ENCODE assay signal across 8 cellular contexts in genomic region chr14:81436296-81437138, GRCh38. TPM values are rescaled to one million over a fixed set of nuclear protein-coding genes. Genes with fewer than 3 reads are reported as not detected.
DNase-seq lines count a peak whose midpoint lies in the region; ATAC-seq and TF ChIP-seq lines count a peak whose summit lies in the region.

No MANE protein-coding gene starts in this region.

- H3K4me3 Mint-ChIP-seq in activated CD8-positive, alpha-beta T cell treated with anti-CD3 and anti-CD28 coated beads for 36 hours = peak overlapping the region; percentile 58
- H3K4me3 Mint-ChIP-seq in endothelial cell (ENCODE audit: unreplicated experiment) = peak overlapping the region; percentile 90

- peaks cover 65% of the 10 kb centered on the region for H3K27me3 Mint-ChIP-seq in activated CD8-positive, alpha-beta T cell treated with anti-CD3 and anti-CD28 coated beads for 36 hours
- peaks cover 16% of the 10 kb centered on the region for H3K27me3 Mint-ChIP-seq in endothelial cell (ENCODE audit: unreplicated experiment)

- ATAC-seq in GM18858 (IDR thresholded peaks at IDR 0.05; ENCODE audit: unreplicated experiment) = peak; percentile 74
- peak; percentile 65 for ATAC-seq in HG03095 (IDR thresholded peaks at IDR 0.05; ENCODE audit: unreplicated experiment)
- peak; percentile 83 for ATAC-seq in activated CD8-positive, alpha-beta T cell treated with anti-CD3 and anti-CD28 coated beads for 36 hours

- no peak for DNase-seq in AG04449 (ENCODE audit: low read depth, low spot score)
- peak; percentile 93 for DNase-seq in NCI-H345 (lab: John Stamatoyannopoulos, UW)
- peak; percentile 38 for DNase-seq in activated CD8-positive, alpha-beta T cell treated with anti-CD3 and anti-CD28 coated beads for 36 hours
- DNase-seq in endothelial cell (ENCODE audit: low spot score) = peak; percentile 89
- DNase-seq in medulla oblongata (ENCODE audit: extremely low spot score) = peak; percentile 91
- peak; percentile 10 for DNase-seq in stimulated activated CD8-positive, alpha-beta memory T cell treated with anti-CD3 and anti-CD28 coated beads, Interleukin-12 subunit alpha, Interleukin-12 subunit beta, amount 100 ng/mL, for 4 hours (ENCODE audit: low read depth)

- CTCF ChIA-PET in AG04449 (lab: Yijun Ruan, JAX) = interaction anchor here (1.2 to 1.7 kb wide), 2 partner anchors 17 to 28 kb away, joined by 4 to 6 read pairs; no protein-coding TSS in a partner anchor
- CTCF ChIA-PET in activated CD8-positive, alpha-beta T cell treated with anti-CD3 and anti-CD28 coated beads for 36 hours (lab: Charles Lee) = interaction anchor here (0.8 kb wide), 1 partner anchor 17 kb away, joined by 5 read pairs; no protein-coding TSS in a partner anchor

- H3K9me3 Mint-ChIP-seq in activated CD8-positive, alpha-beta T cell treated with anti-CD3 and anti-CD28 coated beads for 36 hours = no peaks in the 10 kb centered on the region
- no peaks in the 10 kb centered on the region for H3K9me3 Mint-ChIP-seq in endothelial cell (ENCODE audit: unreplicated experiment)

- TF ChIP-seq CTCF in AG04449 (IDR thresholded peaks at IDR 0.05; ENCODE audit: insufficient read depth, low read length, missing control alignments) = no peak
- TF ChIP-seq CTCF in activated CD8-positive, alpha-beta T cell treated with anti-CD3 and anti-CD28 coated beads for 36 hours (IDR thresholded peaks at IDR 0.05) = no peak
- no peak for TF ChIP-seq CTCF in endothelial cell (IDR thresholded peaks at IDR 0.05; ENCODE audit: unreplicated experiment)

- no peak overlapping the region for H3K27ac Mint-ChIP-seq in activated CD8-positive, alpha-beta T cell treated with anti-CD3 and anti-CD28 coated beads for 36 hours
- H3K27ac Mint-ChIP-seq in endothelial cell (ENCODE audit: unreplicated experiment) = no peak overlapping the region

- H3K4me1 Mint-ChIP-seq in activated CD8-positive, alpha-beta T cell treated with anti-CD3 and anti-CD28 coated beads for 36 hours (ENCODE audit: low read depth) = peaks cover 13% of the 10 kb centered on the region
- H3K4me1 Mint-ChIP-seq in endothelial cell (ENCODE audit: unreplicated experiment) = peaks cover 22% of the 10 kb centered on the region

- H3K4me3 ChIP-seq in AG04449 (ENCODE audit: low read depth, low read length) = peak overlapping the region; percentile 55

- H3K36me3 Mint-ChIP-seq in activated CD8-positive, alpha-beta T cell treated with anti-CD3 and anti-CD28 coated beads for 36 hours (ENCODE audit: low read depth) = no peaks in the 10 kb centered on the region
- H3K36me3 Mint-ChIP-seq in endothelial cell (ENCODE audit: low read depth, unreplicated experiment) = peaks cover 4% of the 10 kb centered on the region

- intact Hi-C loops in activated CD8-positive, alpha-beta T cell treated with anti-CD3 and anti-CD28 coated beads for 36 hours (cut with micrococcal nuclease) = no loop called here

- POLR2A ChIA-PET in AG04449 (lab: Yijun Ruan, JAX) = no interaction called here
- POLR2A ChIA-PET in activated CD8-positive, alpha-beta T cell treated with anti-CD3 and anti-CD28 coated beads for 36 hours (lab: Charles Lee) = interaction anchor here (0.8 kb wide), 1 partner anchor 215 kb away, joined by 3 read pairs; no protein-coding TSS in a partner anchor

RNA-seq across cellular contexts. Expression of gene STON2, which starts 36.4 kb away (rescaled TPM):
- total RNA-seq in activated CD8-positive, alpha-beta T cell treated with anti-CD3 and anti-CD28 coated beads for 36 hours = under 1 TPM in 1 of 2 experiments, not detected in 1; 0.58 TPM
- 66.8 TPM for total RNA-seq in endothelial cell (ENCODE audit: unreplicated experiment)

Comparison
In these comparisons a context has a peak if more than half of its experiments do, and no peak if none do; other contexts are left out.
1. RNA of gene STON2, which starts 36.4 kb away (total RNA-seq): 66.8 TPM in endothelial cell (single experiment); 0.58 TPM in activated CD8-positive, alpha-beta T cell treated with anti-CD3 and anti-CD28 coated beads for 36 hours; every median in the first group is over 10 times any median in the second.
2. Peak in every context shown above with its lines, with median percentiles within 50 percentile points of each other: ATAC-seq.